ENCODE assay signal across 1 cellular context in the genomic region with DNA sequence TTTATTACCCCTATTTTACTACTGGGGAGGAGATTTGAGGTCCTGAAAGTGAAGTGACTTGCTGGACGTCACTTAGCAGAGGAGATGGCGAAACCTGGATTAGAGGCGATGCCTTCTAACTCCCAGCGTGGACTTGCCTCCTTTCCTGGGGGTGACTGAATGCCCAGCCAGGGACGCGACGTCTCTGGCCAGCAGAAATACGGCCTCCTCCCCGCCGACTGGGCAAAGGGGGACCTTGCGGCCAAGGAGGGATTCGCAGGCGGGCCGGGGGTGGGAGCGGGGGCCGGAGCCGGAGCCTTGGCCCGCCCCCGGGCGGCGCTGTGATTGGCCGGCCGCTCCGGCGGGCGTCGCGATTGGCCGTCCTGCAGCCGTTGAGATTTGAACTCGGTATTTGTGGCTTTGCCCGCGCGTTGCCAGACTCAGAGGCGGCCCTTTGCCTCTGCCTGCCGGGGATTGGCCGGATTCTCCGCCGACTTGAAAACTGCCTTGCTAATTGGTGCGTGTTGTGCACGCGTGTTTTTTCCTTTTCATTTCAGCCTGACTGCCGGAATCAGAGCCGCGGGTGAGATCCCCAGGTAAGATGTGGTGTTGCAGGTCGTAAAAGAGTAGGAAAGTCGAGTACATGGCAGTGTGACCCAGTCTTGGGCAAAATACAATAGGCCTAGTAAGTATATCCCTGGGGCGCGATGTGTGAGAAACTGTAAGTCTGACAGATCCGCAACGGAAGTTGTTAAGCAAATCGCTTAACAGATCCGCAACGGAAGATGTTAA.
TF ChIP-seq lines count a peak whose summit lies in the region.

A gene with protein sequence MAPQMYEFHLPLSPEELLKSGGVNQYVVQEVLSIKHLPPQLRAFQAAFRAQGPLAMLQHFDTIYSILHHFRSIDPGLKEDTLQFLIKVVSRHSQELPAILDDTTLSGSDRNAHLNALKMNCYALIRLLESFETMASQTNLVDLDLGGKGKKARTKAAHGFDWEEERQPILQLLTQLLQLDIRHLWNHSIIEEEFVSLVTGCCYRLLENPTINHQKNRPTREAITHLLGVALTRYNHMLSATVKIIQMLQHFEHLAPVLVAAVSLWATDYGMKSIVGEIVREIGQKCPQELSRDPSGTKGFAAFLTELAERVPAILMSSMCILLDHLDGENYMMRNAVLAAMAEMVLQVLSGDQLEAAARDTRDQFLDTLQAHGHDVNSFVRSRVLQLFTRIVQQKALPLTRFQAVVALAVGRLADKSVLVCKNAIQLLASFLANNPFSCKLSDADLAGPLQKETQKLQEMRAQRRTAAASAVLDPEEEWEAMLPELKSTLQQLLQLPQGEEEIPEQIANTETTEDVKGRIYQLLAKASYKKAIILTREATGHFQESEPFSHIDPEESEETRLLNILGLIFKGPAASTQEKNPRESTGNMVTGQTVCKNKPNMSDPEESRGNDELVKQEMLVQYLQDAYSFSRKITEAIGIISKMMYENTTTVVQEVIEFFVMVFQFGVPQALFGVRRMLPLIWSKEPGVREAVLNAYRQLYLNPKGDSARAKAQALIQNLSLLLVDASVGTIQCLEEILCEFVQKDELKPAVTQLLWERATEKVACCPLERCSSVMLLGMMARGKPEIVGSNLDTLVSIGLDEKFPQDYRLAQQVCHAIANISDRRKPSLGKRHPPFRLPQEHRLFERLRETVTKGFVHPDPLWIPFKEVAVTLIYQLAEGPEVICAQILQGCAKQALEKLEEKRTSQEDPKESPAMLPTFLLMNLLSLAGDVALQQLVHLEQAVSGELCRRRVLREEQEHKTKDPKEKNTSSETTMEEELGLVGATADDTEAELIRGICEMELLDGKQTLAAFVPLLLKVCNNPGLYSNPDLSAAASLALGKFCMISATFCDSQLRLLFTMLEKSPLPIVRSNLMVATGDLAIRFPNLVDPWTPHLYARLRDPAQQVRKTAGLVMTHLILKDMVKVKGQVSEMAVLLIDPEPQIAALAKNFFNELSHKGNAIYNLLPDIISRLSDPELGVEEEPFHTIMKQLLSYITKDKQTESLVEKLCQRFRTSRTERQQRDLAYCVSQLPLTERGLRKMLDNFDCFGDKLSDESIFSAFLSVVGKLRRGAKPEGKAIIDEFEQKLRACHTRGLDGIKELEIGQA (N-terminal part only) (plus strand): TSS at position 523 of the 771 bp plus-strand sequence. CDS start 997 bp downstream, outside the sequence.

TF ChIP-seq in HepG2, 621 proteins besides CTCF, POLR2A, EP300 and RAD21 (continued from another document and continues in another):
- TF ChIP-seq, protein P1, sequence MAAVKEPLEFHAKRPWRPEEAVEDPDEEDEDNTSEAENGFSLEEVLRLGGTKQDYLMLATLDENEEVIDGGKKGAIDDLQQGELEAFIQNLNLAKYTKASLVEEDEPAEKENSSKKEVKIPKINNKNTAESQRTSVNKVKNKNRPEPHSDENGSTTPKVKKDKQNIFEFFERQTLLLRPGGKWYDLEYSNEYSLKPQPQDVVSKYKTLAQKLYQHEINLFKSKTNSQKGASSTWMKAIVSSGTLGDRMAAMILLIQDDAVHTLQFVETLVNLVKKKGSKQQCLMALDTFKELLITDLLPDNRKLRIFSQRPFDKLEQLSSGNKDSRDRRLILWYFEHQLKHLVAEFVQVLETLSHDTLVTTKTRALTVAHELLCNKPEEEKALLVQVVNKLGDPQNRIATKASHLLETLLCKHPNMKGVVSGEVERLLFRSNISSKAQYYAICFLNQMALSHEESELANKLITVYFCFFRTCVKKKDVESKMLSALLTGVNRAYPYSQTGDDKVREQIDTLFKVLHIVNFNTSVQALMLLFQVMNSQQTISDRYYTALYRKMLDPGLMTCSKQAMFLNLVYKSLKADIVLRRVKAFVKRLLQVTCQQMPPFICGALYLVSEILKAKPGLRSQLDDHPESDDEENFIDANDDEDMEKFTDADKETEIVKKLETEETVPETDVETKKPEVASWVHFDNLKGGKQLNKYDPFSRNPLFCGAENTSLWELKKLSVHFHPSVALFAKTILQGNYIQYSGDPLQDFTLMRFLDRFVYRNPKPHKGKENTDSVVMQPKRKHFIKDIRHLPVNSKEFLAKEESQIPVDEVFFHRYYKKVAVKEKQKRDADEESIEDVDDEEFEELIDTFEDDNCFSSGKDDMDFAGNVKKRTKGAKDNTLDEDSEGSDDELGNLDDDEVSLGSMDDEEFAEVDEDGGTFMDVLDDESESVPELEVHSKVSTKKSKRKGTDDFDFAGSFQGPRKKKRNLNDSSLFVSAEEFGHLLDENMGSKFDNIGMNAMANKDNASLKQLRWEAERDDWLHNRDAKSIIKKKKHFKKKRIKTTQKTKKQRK (IDR thresholded peaks at IDR 0.05; ENCODE audit: low read length): no peak
- TF ChIP-seq ASH2L (IDR thresholded peaks at IDR 0.05; ENCODE audit: insufficient read length, low read depth, low read length): peak; percentile 91
- TF ChIP-seq, protein P2, sequence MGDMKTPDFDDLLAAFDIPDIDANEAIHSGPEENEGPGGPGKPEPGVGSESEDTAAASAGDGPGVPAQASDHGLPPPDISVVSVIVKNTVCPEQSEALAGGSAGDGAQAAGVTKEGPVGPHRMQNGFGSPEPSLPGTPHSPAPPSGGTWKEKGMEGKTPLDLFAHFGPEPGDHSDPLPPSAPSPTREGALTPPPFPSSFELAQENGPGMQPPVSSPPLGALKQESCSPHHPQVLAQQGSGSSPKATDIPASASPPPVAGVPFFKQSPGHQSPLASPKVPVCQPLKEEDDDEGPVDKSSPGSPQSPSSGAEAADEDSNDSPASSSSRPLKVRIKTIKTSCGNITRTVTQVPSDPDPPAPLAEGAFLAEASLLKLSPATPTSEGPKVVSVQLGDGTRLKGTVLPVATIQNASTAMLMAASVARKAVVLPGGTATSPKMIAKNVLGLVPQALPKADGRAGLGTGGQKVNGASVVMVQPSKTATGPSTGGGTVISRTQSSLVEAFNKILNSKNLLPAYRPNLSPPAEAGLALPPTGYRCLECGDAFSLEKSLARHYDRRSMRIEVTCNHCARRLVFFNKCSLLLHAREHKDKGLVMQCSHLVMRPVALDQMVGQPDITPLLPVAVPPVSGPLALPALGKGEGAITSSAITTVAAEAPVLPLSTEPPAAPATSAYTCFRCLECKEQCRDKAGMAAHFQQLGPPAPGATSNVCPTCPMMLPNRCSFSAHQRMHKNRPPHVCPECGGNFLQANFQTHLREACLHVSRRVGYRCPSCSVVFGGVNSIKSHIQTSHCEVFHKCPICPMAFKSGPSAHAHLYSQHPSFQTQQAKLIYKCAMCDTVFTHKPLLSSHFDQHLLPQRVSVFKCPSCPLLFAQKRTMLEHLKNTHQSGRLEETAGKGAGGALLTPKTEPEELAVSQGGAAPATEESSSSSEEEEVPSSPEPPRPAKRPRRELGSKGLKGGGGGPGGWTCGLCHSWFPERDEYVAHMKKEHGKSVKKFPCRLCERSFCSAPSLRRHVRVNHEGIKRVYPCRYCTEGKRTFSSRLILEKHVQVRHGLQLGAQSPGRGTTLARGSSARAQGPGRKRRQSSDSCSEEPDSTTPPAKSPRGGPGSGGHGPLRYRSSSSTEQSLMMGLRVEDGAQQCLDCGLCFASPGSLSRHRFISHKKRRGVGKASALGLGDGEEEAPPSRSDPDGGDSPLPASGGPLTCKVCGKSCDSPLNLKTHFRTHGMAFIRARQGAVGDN (CRISPR knock-in tag; IDR thresholded peaks at IDR 0.05): peak; percentile 84
- TF ChIP-seq JUND (CRISPR knock-in tag; IDR thresholded peaks at IDR 0.05): 0 out of 2 replicates have a peak, but pooled peaks have one; percentile 54
- TF ChIP-seq, protein P3, sequence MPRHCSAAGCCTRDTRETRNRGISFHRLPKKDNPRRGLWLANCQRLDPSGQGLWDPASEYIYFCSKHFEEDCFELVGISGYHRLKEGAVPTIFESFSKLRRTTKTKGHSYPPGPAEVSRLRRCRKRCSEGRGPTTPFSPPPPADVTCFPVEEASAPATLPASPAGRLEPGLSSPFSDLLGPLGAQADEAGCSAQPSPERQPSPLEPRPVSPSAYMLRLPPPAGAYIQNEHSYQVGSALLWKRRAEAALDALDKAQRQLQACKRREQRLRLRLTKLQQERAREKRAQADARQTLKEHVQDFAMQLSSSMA (CRISPR knock-in tag; IDR thresholded peaks at IDR 0.05): no peak
- TF ChIP-seq, protein P4, sequence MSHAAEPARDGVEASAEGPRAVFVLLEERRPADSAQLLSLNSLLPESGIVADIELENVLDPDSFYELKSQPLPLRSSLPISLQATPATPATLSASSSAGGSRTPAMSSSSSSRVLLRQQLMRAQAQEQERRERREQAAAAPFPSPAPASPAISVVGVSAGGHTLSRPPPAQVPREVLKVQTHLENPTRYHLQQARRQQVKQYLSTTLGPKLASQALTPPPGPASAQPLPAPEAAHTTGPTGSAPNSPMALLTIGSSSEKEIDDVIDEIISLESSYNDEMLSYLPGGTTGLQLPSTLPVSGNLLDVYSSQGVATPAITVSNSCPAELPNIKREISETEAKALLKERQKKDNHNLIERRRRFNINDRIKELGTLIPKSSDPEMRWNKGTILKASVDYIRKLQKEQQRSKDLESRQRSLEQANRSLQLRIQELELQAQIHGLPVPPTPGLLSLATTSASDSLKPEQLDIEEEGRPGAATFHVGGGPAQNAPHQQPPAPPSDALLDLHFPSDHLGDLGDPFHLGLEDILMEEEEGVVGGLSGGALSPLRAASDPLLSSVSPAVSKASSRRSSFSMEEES (CRISPR knock-in tag; IDR thresholded peaks at IDR 0.05): no peak
- TF ChIP-seq KDM6A (CRISPR knock-in tag; IDR thresholded peaks at IDR 0.05; ENCODE audit: low read depth): no peak
- TF ChIP-seq CBFB (CRISPR knock-in tag; IDR thresholded peaks at IDR 0.05): no peak; the same call in 1 of the 2 replicates
- no peak for TF ChIP-seq ZNF552 (CRISPR knock-in tag; IDR thresholded peaks at IDR 0.05; ENCODE audit: borderline replicate concordance)
- no peak for TF ChIP-seq HNRNPK (IDR thresholded peaks at IDR 0.05; ENCODE audit: low read depth, low read length, poor library complexity, severe bottlenecking)
- no peak for TF ChIP-seq GPN1 (CRISPR knock-in tag; IDR thresholded peaks at IDR 0.05; ENCODE audit: borderline replicate concordance)
- peak; percentile 83; the same call in 1 of the 2 replicates for TF ChIP-seq E2F5 (CRISPR knock-in tag; conservative IDR thresholded peaks at IDR 0.05)
- peak; percentile 86 for TF ChIP-seq NFYC (CRISPR knock-in tag; IDR thresholded peaks at IDR 0.05)
- TF ChIP-seq RXRA (CRISPR knock-in tag; IDR thresholded peaks at IDR 0.05): no peak
- TF ChIP-seq FOXJ3 (CRISPR knock-in tag; IDR thresholded peaks at IDR 0.05; ENCODE audit: borderline replicate concordance): no peak
- TF ChIP-seq XBP1 (CRISPR knock-in tag; IDR thresholded peaks at IDR 0.05): no peak
- TF ChIP-seq HNRNPUL1 (IDR thresholded peaks at IDR 0.05; ENCODE audit: low read depth, low read length): no peak
- no peak for TF ChIP-seq SRSF4 (IDR thresholded peaks at IDR 0.05; ENCODE audit: low read depth, low read length, poor library complexity, severe bottlenecking)
- TF ChIP-seq MEF2D (CRISPR knock-in tag; IDR thresholded peaks at IDR 0.05): no peak; the same call in 1 of the 2 replicates
- no peak for TF ChIP-seq ZNF639 (CRISPR knock-in tag; conservative IDR thresholded peaks at IDR 0.05)
- TF ChIP-seq ZNF225 (CRISPR knock-in tag; IDR thresholded peaks at IDR 0.05): no peak; the same call in 1 of the 2 replicates
- 0 out of 2 replicates have a peak, but pooled peaks have one; percentile 52 for TF ChIP-seq ZNF333 (CRISPR knock-in tag; IDR thresholded peaks at IDR 0.05; ENCODE audit: borderline replicate concordance)
- TF ChIP-seq NR3C1 (CRISPR knock-in tag; IDR thresholded peaks at IDR 0.05): no peak
- TF ChIP-seq ZNF567 (CRISPR knock-in tag; IDR thresholded peaks at IDR 0.05; ENCODE audit: borderline replicate concordance): no peak
- no peak for TF ChIP-seq SNAPC2 (CRISPR knock-in tag; IDR thresholded peaks at IDR 0.05)
- 0 out of 2 replicates have a peak, but pooled peaks have one; percentile 2 for TF ChIP-seq ZNF451 (CRISPR knock-in tag; IDR thresholded peaks at IDR 0.05)
- TF ChIP-seq, protein P5, sequence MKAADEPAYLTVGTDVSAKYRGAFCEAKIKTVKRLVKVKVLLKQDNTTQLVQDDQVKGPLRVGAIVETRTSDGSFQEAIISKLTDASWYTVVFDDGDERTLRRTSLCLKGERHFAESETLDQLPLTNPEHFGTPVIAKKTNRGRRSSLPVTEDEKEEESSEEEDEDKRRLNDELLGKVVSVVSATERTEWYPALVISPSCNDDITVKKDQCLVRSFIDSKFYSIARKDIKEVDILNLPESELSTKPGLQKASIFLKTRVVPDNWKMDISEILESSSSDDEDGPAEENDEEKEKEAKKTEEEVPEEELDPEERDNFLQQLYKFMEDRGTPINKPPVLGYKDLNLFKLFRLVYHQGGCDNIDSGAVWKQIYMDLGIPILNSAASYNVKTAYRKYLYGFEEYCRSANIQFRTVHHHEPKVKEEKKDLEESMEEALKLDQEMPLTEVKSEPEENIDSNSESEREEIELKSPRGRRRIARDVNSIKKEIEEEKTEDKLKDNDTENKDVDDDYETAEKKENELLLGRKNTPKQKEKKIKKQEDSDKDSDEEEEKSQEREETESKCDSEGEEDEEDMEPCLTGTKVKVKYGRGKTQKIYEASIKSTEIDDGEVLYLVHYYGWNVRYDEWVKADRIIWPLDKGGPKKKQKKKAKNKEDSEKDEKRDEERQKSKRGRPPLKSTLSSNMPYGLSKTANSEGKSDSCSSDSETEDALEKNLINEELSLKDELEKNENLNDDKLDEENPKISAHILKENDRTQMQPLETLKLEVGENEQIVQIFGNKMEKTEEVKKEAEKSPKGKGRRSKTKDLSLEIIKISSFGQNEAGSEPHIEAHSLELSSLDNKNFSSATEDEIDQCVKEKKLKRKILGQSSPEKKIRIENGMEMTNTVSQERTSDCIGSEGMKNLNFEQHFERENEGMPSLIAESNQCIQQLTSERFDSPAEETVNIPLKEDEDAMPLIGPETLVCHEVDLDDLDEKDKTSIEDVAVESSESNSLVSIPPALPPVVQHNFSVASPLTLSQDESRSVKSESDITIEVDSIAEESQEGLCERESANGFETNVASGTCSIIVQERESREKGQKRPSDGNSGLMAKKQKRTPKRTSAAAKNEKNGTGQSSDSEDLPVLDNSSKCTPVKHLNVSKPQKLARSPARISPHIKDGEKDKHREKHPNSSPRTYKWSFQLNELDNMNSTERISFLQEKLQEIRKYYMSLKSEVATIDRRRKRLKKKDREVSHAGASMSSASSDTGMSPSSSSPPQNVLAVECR (CRISPR knock-in tag; IDR thresholded peaks at IDR 0.05; ENCODE audit: borderline replicate concordance): peak; percentile 79
